In the genomic region with DNA sequence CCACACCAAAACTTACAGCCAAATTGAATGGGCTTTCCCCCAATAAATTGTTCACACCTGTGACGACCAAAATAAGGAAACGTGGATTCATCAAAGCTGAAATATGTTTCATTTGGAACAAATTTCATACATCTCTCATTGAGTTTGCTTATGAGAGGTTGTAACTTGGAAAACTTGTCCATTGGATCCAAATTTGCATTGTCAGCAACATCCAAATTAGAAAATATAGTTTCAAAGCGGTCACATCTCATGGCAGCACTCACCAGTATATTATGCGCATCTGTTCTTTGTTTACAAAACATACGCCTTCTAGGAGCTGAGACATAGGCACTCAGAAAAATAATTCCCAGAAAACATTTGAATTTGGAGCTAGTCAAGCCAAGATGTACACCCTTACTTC, we compare ENCODE assay signal across 21 cellular contexts.
"Had no signal": no experiment of that assay in that cellular context is flagged by ENCODE, and none has a peak within 500 bp of the region (broad histone marks: within the 10 kb centered on the region; RNA-seq: fewer than 3 reads in every experiment).

No MANE protein-coding gene starts in this region.

- H3K4me3 ChIP-seq: coronary artery, dorsolateral prefrontal cortex, esophagus muscularis mucosa, gastroesophageal sphincter, heart left ventricle, hepatocyte, left lung, lower lobe of right lung, mucosa of descending colon had no signal

- ATAC-seq: foreskin keratinocyte, gastroesophageal sphincter, heart left ventricle, left cardiac atrium, left lung, left ventricle myocardium superior, lower lobe of right lung, mucosa of descending colon had no signal

- H3K4me2 ChIP-seq: hepatocyte had no signal

- DNase-seq: dermis blood vessel endothelial cell; dorsolateral prefrontal cortex; effector CD4-positive, alpha-beta T cell; effector memory CD4-positive, alpha-beta T cell; foreskin keratinocyte; heart left ventricle; left cardiac atrium; left lung; left ventricle myocardium superior; lower lobe of right lung; mesenchymal stem cell; mucosa of descending colon had no signal

- H3K27me3 ChIP-seq: dorsolateral prefrontal cortex, esophagus muscularis mucosa, foreskin keratinocyte, gastroesophageal sphincter, heart left ventricle, hepatocyte, left lung had no signal

- H3K79me2 ChIP-seq: hepatocyte had no signal

- H2AFZ ChIP-seq: hepatocyte had no signal

- H3K27ac ChIP-seq: coronary artery, dorsolateral prefrontal cortex, esophagus muscularis mucosa, foreskin keratinocyte, gastroesophageal sphincter, heart left ventricle, hepatocyte, left lung, lower lobe of right lung had no signal

- FAIRE-seq: colon, endothelial cell of umbilical vein, frontal cortex, islet of Langerhans, keratinocyte had no signal

- H3K36me3 ChIP-seq: esophagus muscularis mucosa, gastroesophageal sphincter, heart left ventricle, left lung, lower lobe of right lung had no signal

- H3K4me1 ChIP-seq: esophagus muscularis mucosa, foreskin keratinocyte, gastroesophageal sphincter, heart left ventricle, left lung, lower lobe of right lung had no signal
